1 cellular context compared by ENCODE assay signal in the genomic region with DNA sequence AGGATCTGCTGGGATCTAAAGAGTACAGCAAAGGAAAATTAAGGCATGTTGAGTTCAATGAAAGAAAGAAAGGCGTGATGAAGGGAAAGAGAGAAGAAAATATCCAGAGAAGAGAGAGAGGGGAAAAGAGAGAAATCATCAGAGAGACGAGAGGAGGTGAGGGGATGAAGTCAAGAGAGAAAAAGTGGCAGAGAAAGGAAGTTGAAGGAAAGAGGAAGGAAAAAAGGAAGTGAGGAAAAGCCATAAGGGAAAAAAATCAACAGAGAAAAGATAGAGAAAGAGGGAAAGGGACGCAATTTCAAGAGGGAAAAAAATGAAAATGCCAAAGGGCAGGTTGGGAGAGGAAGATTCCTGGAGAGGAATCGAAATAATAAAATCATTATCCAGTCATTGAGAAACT.
TF ChIP-seq lines count a peak whose summit lies in the region.

No MANE protein-coding gene starts in this region.

TF ChIP-seq in WTC11, 78 proteins besides CTCF, POLR2A, EP300 and RAD21 (continued from another document):
- TF ChIP-seq, protein P1, sequence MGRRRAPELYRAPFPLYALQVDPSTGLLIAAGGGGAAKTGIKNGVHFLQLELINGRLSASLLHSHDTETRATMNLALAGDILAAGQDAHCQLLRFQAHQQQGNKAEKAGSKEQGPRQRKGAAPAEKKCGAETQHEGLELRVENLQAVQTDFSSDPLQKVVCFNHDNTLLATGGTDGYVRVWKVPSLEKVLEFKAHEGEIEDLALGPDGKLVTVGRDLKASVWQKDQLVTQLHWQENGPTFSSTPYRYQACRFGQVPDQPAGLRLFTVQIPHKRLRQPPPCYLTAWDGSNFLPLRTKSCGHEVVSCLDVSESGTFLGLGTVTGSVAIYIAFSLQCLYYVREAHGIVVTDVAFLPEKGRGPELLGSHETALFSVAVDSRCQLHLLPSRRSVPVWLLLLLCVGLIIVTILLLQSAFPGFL (CRISPR knock-in tag; IDR thresholded peaks at IDR 0.05; ENCODE audit: borderline replicate concordance) = no peak
- TF ChIP-seq NR1H2 (CRISPR knock-in tag; IDR thresholded peaks at IDR 0.05) (no peak), NR2C2 (CRISPR knock-in tag; IDR thresholded peaks at IDR 0.05) (no peak)
TF ChIP-seq in WTC11: peak in this region for 1.
